In the genomic region with DNA sequence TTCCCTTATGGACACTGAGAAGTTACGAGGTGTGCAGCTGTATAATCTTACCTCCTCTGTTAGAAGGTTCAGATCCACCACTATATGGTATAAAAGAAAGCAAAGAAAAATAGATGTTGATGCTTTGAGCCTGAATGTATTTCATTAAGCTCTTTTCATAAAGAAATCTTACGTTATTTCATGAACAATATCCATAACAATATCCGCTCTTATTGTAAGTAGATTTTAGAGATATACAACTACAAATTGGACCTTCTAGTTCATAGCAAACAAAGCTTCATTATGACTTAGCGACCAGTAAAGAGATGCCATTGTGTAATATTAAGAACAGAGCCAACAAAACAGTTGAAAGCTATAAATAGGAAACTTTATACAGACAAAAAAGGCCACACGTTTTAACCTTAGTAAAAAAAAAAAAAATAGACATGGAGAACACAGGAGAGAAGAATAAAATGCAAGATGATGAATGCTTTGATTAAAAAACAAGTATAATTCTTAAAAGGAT, we compare ENCODE assay signal across 20 cellular contexts.
A peak's percentile ranks its signal among the peaks of the same experiment; 100 is the strongest.
DNase-seq lines count a peak whose midpoint lies in the region; ATAC-seq and TF ChIP-seq lines count a peak whose summit lies in the region.
"Had no signal": no experiment of that assay in that cellular context is flagged by ENCODE, and none has a peak within 500 bp of the region (broad histone marks: within the 10 kb centered on the region; RNA-seq: fewer than 3 reads in every experiment).

No MANE protein-coding gene starts in this region.

- no peak overlapping the region for H3K18ac ChIP-seq in mesenchymal stem cell (ENCODE audit: low read depth in 1 of 2, low read length in 2 of 2)

- H2AFZ ChIP-seq in mammary epithelial cell (ENCODE audit: low read depth, low read length) (peak overlapping the region; percentile 43), mesenchymal stem cell (ENCODE audit: low read depth, low read length) (no peak overlapping the region)
- H2AFZ ChIP-seq: PC-9 had no signal

- H3K9me3 ChIP-seq in HAP-1 (no peaks in the 10 kb centered on the region), mammary epithelial cell (replicated peaks; ENCODE audit: insufficient read depth, low read length) (no peaks in the 10 kb centered on the region), mesenchymal stem cell (ENCODE audit: control insufficient read depth, low read length) (no peaks in the 10 kb centered on the region)

- H3K4ac ChIP-seq in mesenchymal stem cell (ENCODE audit: low read depth in 1 of 2, low read length in 2 of 2) = no peak overlapping the region

- H3K27ac ChIP-seq in mammary epithelial cell (ENCODE audit: insufficient read depth, low read depth, low read length) (no peak overlapping the region), mesenchymal stem cell (ENCODE audit: low read length, poor library complexity, severe bottlenecking) (peak overlapping the region; percentile 37), substantia nigra (ENCODE audit: low read depth, low read length, poor library complexity, severe bottlenecking) (no peak overlapping the region)
- H3K27ac ChIP-seq: C4-2B, PC-9 had no signal

- no peak overlapping the region for H4K91ac ChIP-seq in mesenchymal stem cell (ENCODE audit: low read length)

- H4K8ac ChIP-seq in mesenchymal stem cell (ENCODE audit: low read length) = no peak overlapping the region

- no peaks in the 10 kb centered on the region for H3K36me3 ChIP-seq in HAP-1 (replicated peaks)
- H3K36me3 ChIP-seq in mammary epithelial cell (ENCODE audit: insufficient read depth, low read length) = peaks cover 2% of the 10 kb centered on the region
- peaks cover under 1 to 14% of the 10 kb centered on the region in 2 experiments for H3K36me3 ChIP-seq in mesenchymal stem cell (ENCODE audit: control insufficient read depth in 1 of 2, insufficient read depth in 2 of 2, low read depth in 1 of 2, low read length in 2 of 2)

- H2BK5ac ChIP-seq in mesenchymal stem cell (ENCODE audit: low read depth, low read length, poor library complexity, severe bottlenecking) = no peak overlapping the region

- no peak overlapping the region for H2BK15ac ChIP-seq in mesenchymal stem cell (ENCODE audit: low read depth, poor library complexity, severe bottlenecking)

- H3K4me1 ChIP-seq in HAP-1 = peaks cover 64% of the 10 kb centered on the region
- peaks cover 36% of the 10 kb centered on the region for H3K4me1 ChIP-seq in mammary epithelial cell (ENCODE audit: insufficient read depth, low read length)
- peaks cover under 1% of the 10 kb centered on the region for H3K4me1 ChIP-seq in mesenchymal stem cell (ENCODE audit: control insufficient read depth, insufficient read depth, low read depth, low read length)

- peak; percentile 24 to 95 for DNase-seq in HAP-1 (ENCODE audit: low spot score in 2 of 2)
- DNase-seq in mammary epithelial cell = no peak
- DNase-seq in mesenchymal stem cell = no peak
- peak; percentile 84 for DNase-seq in pons (ENCODE audit: low spot score)
- DNase-seq in HuH-7.5 (ENCODE audit: low spot score) = no peak
- DNase-seq in kidney tubule cell (ENCODE audit: low spot score) = no peak
- no peak for DNase-seq in substantia nigra (lab: John Stamatoyannopoulos, UW)
- DNase-seq: CD8-positive, alpha-beta memory T cell; H9; NCI-H1417; NCI-H1694 treated with DMSO at 0.1 percent for 48 hours; NCI-H2107; NCI-H2227 treated with DMSO at 0.1 percent for 48 hours; NCI-H510A; NCI-H748 treated with DMSO at 0.1 percent for 48 hours; PC-9; RPMI8226; SHP77 had no signal

- H3K79me1 ChIP-seq in mesenchymal stem cell (replicated peaks; ENCODE audit: low read length, poor library complexity, severe bottlenecking) = peaks cover 2% of the 10 kb centered on the region

- no peak overlapping the region for H3K23ac ChIP-seq in mesenchymal stem cell (ENCODE audit: low read length in 2 of 2)

- peak overlapping the region in 1 of 2 experiments; percentile 63 for H2BK12ac ChIP-seq in mesenchymal stem cell (ENCODE audit: low read length in 2 of 2)

- no peak overlapping the region for H2AK5ac ChIP-seq in mesenchymal stem cell (ENCODE audit: low read length, severe bottlenecking)

- no peak for ATAC-seq in HG03135 (IDR thresholded peaks at IDR 0.05; ENCODE audit: unreplicated experiment)

- no peak overlapping the region for H3K14ac ChIP-seq in mesenchymal stem cell (ENCODE audit: low read length in 2 of 2)

- H3K79me2 ChIP-seq in mammary epithelial cell (ENCODE audit: insufficient read depth, low read length) = peaks cover 6% of the 10 kb centered on the region

- no peaks in the 10 kb centered on the region for H4K20me1 ChIP-seq in mammary epithelial cell (ENCODE audit: insufficient read depth, low read length)

- dilution Hi-C loops in mammary epithelial cell (cut with HindIII; ENCODE audit: low sequenced_read_pairs) = loop anchor here (25.0 kb wide), 1 partner anchor 194 kb away; a partner anchor contains a TSS

- H3K27me3 ChIP-seq in HAP-1 (ENCODE audit: low read depth) = no peaks in the 10 kb centered on the region
- no peaks in the 10 kb centered on the region for H3K27me3 ChIP-seq in mammary epithelial cell (ENCODE audit: insufficient read depth, low read length)
- no peaks in the 10 kb centered on the region for H3K27me3 ChIP-seq in mesenchymal stem cell (ENCODE audit: control insufficient read depth in 1 of 2, insufficient read depth in 1 of 2, low read length in 2 of 2)

- H3K4me2 ChIP-seq in mammary epithelial cell (ENCODE audit: insufficient read depth, low read depth, low read length) = peak overlapping the region; percentile 28
- no peak overlapping the region for H3K4me2 ChIP-seq in mesenchymal stem cell (ENCODE audit: low read length, poor library complexity, severe bottlenecking)
- H3K4me2 ChIP-seq: PC-9 had no signal

- CTCF ChIA-PET in mammary epithelial cell (lab: Charles Lee; ENCODE audit: low non-redundant PET) = no interaction called here

- no peak for TF ChIP-seq CTCF in mammary epithelial cell (conservative IDR thresholded peaks at IDR 0.05 in 1 of 2, IDR thresholded peaks at IDR 0.05 in 1 of 2; ENCODE audit: extremely low read depth in 1 of 2, insufficient read depth in 1 of 2, low read depth in 1 of 2, low read length in 2 of 2)

- H3K9ac ChIP-seq in mammary epithelial cell (ENCODE audit: insufficient read depth, low read length) (no peak overlapping the region), mesenchymal stem cell (ENCODE audit: low read length) (no peak overlapping the region)

- BruUV-seq in mammary epithelial cell (replicated peaks; lab: Mats Ljungman, UMichigan) = no TSS peak

- in situ Hi-C loops in HAP-1 (cut with MboI; ENCODE audit: low sequenced_read_pairs) (no loop called here), mammary epithelial cell (cut with MboI; ENCODE audit: low sequenced_read_pairs in 2 of 2) (no loop called here)

- no peak overlapping the region for H2BK120ac ChIP-seq in mesenchymal stem cell (ENCODE audit: low read depth, low read length)

- H3K4me3 ChIP-seq in HAP-1 = no peak overlapping the region
- no peak overlapping the region for H3K4me3 ChIP-seq in mammary epithelial cell (replicated peaks in 1 of 3; ENCODE audit: insufficient read depth in 1 of 3, low read depth in 2 of 3, low read length in 3 of 3)
- H3K4me3 ChIP-seq in mesenchymal stem cell (ENCODE audit: insufficient read depth in 1 of 2, low read depth in 1 of 2, low read length in 2 of 2) = no peak overlapping the region
- H3K4me3 ChIP-seq: PC-9 had no signal

- 29% methylated on average over 5 of the region's 5 CpGs for WGBS in mammary epithelial cell (ENCODE audit: low coverage, missing lambda C conversion rate)
- WGBS in mesenchymal stem cell = 100% methylated on average over 1 of the region's 5 CpGs

- intact Hi-C loops in mammary epithelial cell (cut with micrococcal nuclease) = no loop called here

Comparison
In these comparisons a context has a peak if more than half of its experiments do, and no peak if none do; other contexts are left out.
1. DNase-seq: peak in HAP-1 (2 of 2) and pons (single experiment); none in mammary epithelial cell (single experiment), mesenchymal stem cell (single experiment), HuH-7.5 (single experiment), kidney tubule cell (single experiment) and substantia nigra (0 of 49).